In genomic region chr3:169245631-169246030, GRCh38 we compare ENCODE assay signal across 22 cellular contexts.
"Had no signal": no experiment of that assay in that cellular context is flagged by ENCODE, and none has a peak within 500 bp of the region (broad histone marks: within the 10 kb centered on the region; RNA-seq: fewer than 3 reads in every experiment).

No MANE protein-coding gene starts in this region.

- H3K36me3 ChIP-seq: lower lobe of right lung, ovary, sigmoid colon, tibial artery had no signal

- H3K27ac ChIP-seq: coronary artery, lower lobe of right lung, ovary, psoas muscle, sigmoid colon, testis, tibial artery had no signal

- H3K9me3 ChIP-seq: lower lobe of right lung, ovary, psoas muscle, sigmoid colon, testis, tibial artery had no signal

- H3K36me3 Mint-ChIP-seq: stimulated activated memory B cell treated with anti-CD40 and anti-IgM and Interleukin-4, amounts not matched to agents 10 μg/mL and 1 μg/mL and 100 μg/mL, for 72 hours; type B pancreatic cell had no signal

- ATAC-seq: left ventricle myocardium superior; lower lobe of right lung; psoas muscle; right cardiac atrium; stimulated activated memory B cell treated with anti-CD40 and anti-IgM and Interleukin-4, amounts not matched to agents 10 μg/mL and 1 μg/mL and 100 μg/mL, for 72 hours; stimulated activated naive CD8-positive, alpha-beta T cell treated with anti-CD3 and anti-CD28 coated beads, Interleukin-15, Interleukin-2, amounts not matched to agents 100 U/mL and 50 U/mL, for 24 hours had no signal

- FAIRE-seq: endometrium, frontal cortex, keratinocyte had no signal

- H3K4me1 ChIP-seq: psoas muscle had no signal

- H3K4me3 ChIP-seq: coronary artery, lower lobe of right lung, ovary, psoas muscle, sigmoid colon, testis, tibial artery had no signal

- H3K9me3 Mint-ChIP-seq: stimulated activated memory B cell treated with anti-CD40 and anti-IgM and Interleukin-4, amounts not matched to agents 10 μg/mL and 1 μg/mL and 100 μg/mL, for 72 hours; type B pancreatic cell had no signal

- H3K27me3 ChIP-seq: ovary, sigmoid colon, testis, tibial artery had no signal

- DNase-seq: dermis blood vessel endothelial cell; effector memory CD4-positive, alpha-beta T cell; left ventricle myocardium superior; lower lobe of right lung; natural killer cell; occipital lobe; ovary; posterior cingulate gyrus; psoas muscle; right cardiac atrium; sigmoid colon; stimulated activated CD4-positive, alpha-beta T cell treated with anti-CD3 and anti-CD28 coated beads, Interleukin-4, amount 100 ng/mL, for 4 hours; stimulated activated naive CD8-positive, alpha-beta T cell treated with anti-CD3 and anti-CD28 coated beads, Interleukin-15, Interleukin-2, amounts not matched to agents 100 U/mL and 50 U/mL, for 24 hours; substantia nigra; testis; tibial artery had no signal

- H3K4me3 Mint-ChIP-seq: natural killer cell; stimulated activated memory B cell treated with anti-CD40 and anti-IgM and Interleukin-4, amounts not matched to agents 10 μg/mL and 1 μg/mL and 100 μg/mL, for 72 hours; type B pancreatic cell had no signal

- H3K27ac Mint-ChIP-seq: natural killer cell; stimulated activated memory B cell treated with anti-CD40 and anti-IgM and Interleukin-4, amounts not matched to agents 10 μg/mL and 1 μg/mL and 100 μg/mL, for 72 hours; type B pancreatic cell had no signal
